ENCODE assay signal across 8 cellular contexts in the genomic region with DNA sequence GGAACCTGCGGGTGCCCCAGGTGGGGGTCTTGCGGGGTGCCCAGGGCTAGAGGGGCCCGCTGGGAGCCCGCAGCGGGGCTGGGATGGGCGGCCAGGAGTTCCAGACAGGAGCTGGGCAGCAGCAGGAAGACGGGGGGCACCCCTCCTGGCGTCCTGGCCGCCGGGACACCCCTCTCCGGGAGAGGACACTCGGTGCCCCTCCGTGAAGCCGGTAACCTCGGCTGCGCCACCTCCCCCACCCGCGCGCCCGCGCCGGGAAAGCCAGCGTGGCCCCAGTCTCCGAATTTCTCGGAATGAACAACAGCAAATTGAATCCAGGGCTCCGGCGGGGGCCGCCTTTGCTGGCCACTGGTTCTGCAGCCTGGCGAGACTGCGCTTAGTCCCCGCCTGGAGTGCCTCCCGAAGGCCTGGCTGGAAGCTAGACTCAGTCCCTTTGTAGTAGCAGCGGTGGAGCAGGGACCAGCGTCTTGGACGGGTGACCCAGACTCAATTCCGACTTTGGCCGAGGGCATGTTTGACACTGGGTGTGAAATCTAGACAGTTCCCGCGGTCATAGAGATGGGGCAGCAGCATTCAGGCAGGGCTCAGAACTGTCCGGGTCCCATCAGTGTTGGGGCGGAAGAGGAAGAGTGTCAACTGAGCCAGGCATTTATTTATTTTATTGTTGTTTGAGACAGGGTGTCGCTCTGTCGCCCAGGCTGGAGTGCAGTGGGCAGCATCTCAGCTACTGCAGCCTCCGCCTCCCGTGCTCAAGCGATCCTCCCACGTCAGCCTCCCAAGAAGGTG. TPM values are rescaled to one million over a fixed set of nuclear protein-coding genes. Genes with fewer than 3 reads are reported as not detected.
DNase-seq lines count a peak whose midpoint lies in the region; ATAC-seq, FAIRE-seq and TF ChIP-seq lines count a peak whose summit lies in the region.

No MANE protein-coding gene starts in this region.

- peak overlapping the region; percentile 82 for H3K9ac ChIP-seq in astrocyte (ENCODE audit: low read length)

- H3K4me1 ChIP-seq in astrocyte (ENCODE audit: insufficient read depth, low read length) = peaks cover 19% of the 10 kb centered on the region

- FAIRE-seq in astrocyte (lab: Jason Lieb, UNC) = no peak

- H3K9me3 ChIP-seq in astrocyte (ENCODE audit: insufficient read depth, low read depth, low read length) = no peaks in the 10 kb centered on the region

- peak; percentile 38 for DNase-seq in NCI-H2196 (lab: John Stamatoyannopoulos, UW; ENCODE audit: unreplicated experiment)
- no peak for DNase-seq in NCI-H2196 treated with DMSO at 0.1 percent for 48 hours (lab: John Stamatoyannopoulos, UW; ENCODE audit: unreplicated experiment)
- DNase-seq in RPMI8226 = peak; percentile 65
- peak; percentile 43 for DNase-seq in astrocyte (ENCODE audit: low read depth)
- peak; percentile 72 for DNase-seq in hepatic stellate cell (ENCODE audit: low spot score)
- peak; percentile 38 for DNase-seq in progenitor cell of endocrine pancreas (ENCODE audit: low spot score, unreplicated experiment)

- H3K27ac ChIP-seq in astrocyte (ENCODE audit: low read depth, low read length) = peak overlapping the region; percentile 71

- H3K4me3 Mint-ChIP-seq in astrocyte (ENCODE audit: unreplicated experiment) (peak overlapping the region; percentile 94), progenitor cell of endocrine pancreas (ENCODE audit: low read depth) (peak overlapping the region; percentile 86)

- H3K4me2 ChIP-seq in astrocyte (ENCODE audit: low read length) = peak overlapping the region; percentile 95

- H3K27me3 Mint-ChIP-seq in astrocyte (ENCODE audit: low read depth, unreplicated experiment) (no peaks in the 10 kb centered on the region), progenitor cell of endocrine pancreas (no peaks in the 10 kb centered on the region)

- peak; percentile 35 for ATAC-seq in HG03280 (IDR thresholded peaks at IDR 0.05; ENCODE audit: unreplicated experiment)
- ATAC-seq in HG03025 (IDR thresholded peaks at IDR 0.05; ENCODE audit: low FRiP score, unreplicated experiment) = no peak

- no peaks in the 10 kb centered on the region for H3K36me3 ChIP-seq in astrocyte (ENCODE audit: insufficient read depth, low read length)

- H3K4me1 Mint-ChIP-seq in astrocyte (ENCODE audit: low read depth, unreplicated experiment) (peaks cover 18% of the 10 kb centered on the region), progenitor cell of endocrine pancreas (ENCODE audit: low read depth) (peaks cover 26% of the 10 kb centered on the region)

- peak overlapping the region; percentile 68 for H3K4me3 ChIP-seq in astrocyte (ENCODE audit: insufficient read depth, low read depth, low read length)

- H3K9me3 Mint-ChIP-seq in astrocyte (ENCODE audit: unreplicated experiment) (peaks cover 2% of the 10 kb centered on the region), progenitor cell of endocrine pancreas (ENCODE audit: low read depth) (no peaks in the 10 kb centered on the region)

- H3K27me3 ChIP-seq in astrocyte (ENCODE audit: insufficient read depth, low read length) = no peaks in the 10 kb centered on the region

- peaks cover 54% of the 10 kb centered on the region for H3K79me2 ChIP-seq in astrocyte (ENCODE audit: insufficient read depth, low read length)

- peak overlapping the region; percentile 92 for H3K27ac Mint-ChIP-seq in astrocyte (ENCODE audit: unreplicated experiment)
- H3K27ac Mint-ChIP-seq in progenitor cell of endocrine pancreas = peak overlapping the region; percentile 96

- H4K20me1 ChIP-seq in astrocyte (ENCODE audit: insufficient read depth, low read length) = peaks cover 44% of the 10 kb centered on the region

- peaks cover 4% of the 10 kb centered on the region for H3K36me3 Mint-ChIP-seq in astrocyte (ENCODE audit: low read depth, unreplicated experiment)
- peaks cover 4% of the 10 kb centered on the region for H3K36me3 Mint-ChIP-seq in progenitor cell of endocrine pancreas (ENCODE audit: insufficient read depth)

- H2AFZ ChIP-seq in astrocyte (ENCODE audit: low read depth, low read length) = peak overlapping the region; percentile 40

- TF ChIP-seq CTCF in astrocyte (IDR thresholded peaks at IDR 0.05; ENCODE audit: insufficient read depth, low read depth, low read length) (no peak), progenitor cell of endocrine pancreas (IDR thresholded peaks at IDR 0.05; ENCODE audit: unreplicated experiment) (no peak)

RNA-seq across cellular contexts. Expression of a gene that starts 0.8 kb away (rescaled TPM):
- total RNA-seq in astrocyte (58.9 and 69.9 TPM in 2 replicates), progenitor cell of endocrine pancreas (63.0 and 65.3 TPM in 2 replicates)
